In genomic region chrX:134443020-134443419, GRCh38 we compare ENCODE assay signal across 12 cellular contexts. TPM values are rescaled to one million over a fixed set of nuclear protein-coding genes. Genes with fewer than 3 reads are reported as not detected.
DNase-seq lines count a peak whose midpoint lies in the region; ATAC-seq and TF ChIP-seq lines count a peak whose summit lies in the region.
"Had no signal": no experiment of that assay in that cellular context is flagged by ENCODE, and none has a peak within 500 bp of the region (broad histone marks: within the 10 kb centered on the region; RNA-seq: fewer than 3 reads in every experiment).

No MANE protein-coding gene starts in this region.

- H2AFZ ChIP-seq in MM.1S (ENCODE audit: low read length), result no peak overlapping the region

- in situ Hi-C loops in gastrocnemius medialis (cut with MboI; ENCODE audit: low sequenced_read_pairs in 4 of 4), result no loop called here

- no peak for TF ChIP-seq POLR2A in gastrocnemius medialis (IDR thresholded peaks at IDR 0.05)

- H3K4me1 ChIP-seq in MM.1S (ENCODE audit: low read length), result peaks cover 3% of the 10 kb centered on the region; the same call in 1 of the 2 replicates
- no peaks in the 10 kb centered on the region for H3K4me1 ChIP-seq in gastrocnemius medialis
- H3K4me1 ChIP-seq: prostate gland had no signal

- H3K27ac ChIP-seq in MM.1S (ENCODE audit: low read length) (peak overlapping the region; percentile 58; the same call in 1 of the 2 replicates), gastrocnemius medialis (no peak overlapping the region)
- H3K27ac ChIP-seq: prostate gland had no signal

- ATAC-seq in GM18499 (IDR thresholded peaks at IDR 0.05; ENCODE audit: insufficient read depth, unreplicated experiment) (peak; percentile 54), GM21447 (IDR thresholded peaks at IDR 0.05; ENCODE audit: unreplicated experiment) (peak; percentile 88), gastrocnemius medialis (no peak)
- ATAC-seq: esophagus mucosa had no signal

- H3K9me3 ChIP-seq in MM.1S (replicated peaks; ENCODE audit: insufficient read depth, low read length), result no peaks in the 10 kb centered on the region
- no peaks in the 10 kb centered on the region for H3K9me3 ChIP-seq in gastrocnemius medialis
- H3K9me3 ChIP-seq: prostate gland had no signal

- no peak overlapping the region for H3K9ac ChIP-seq in MM.1S (ENCODE audit: low read length)

- H3F3A ChIP-seq in MM.1S (ENCODE audit: insufficient read depth, low read length), result 0 out of 2 replicates have a peak, but pooled peaks cover 6% of the 10 kb centered on the region

- H3K4me3 ChIP-seq in MM.1S (ENCODE audit: low read length) (no peak overlapping the region), gastrocnemius medialis (no peak overlapping the region)
- H3K4me3 ChIP-seq: prostate gland had no signal

- H3K79me2 ChIP-seq in MM.1S (ENCODE audit: low read length), result no peaks in the 10 kb centered on the region

- intact Hi-C loops in gastrocnemius medialis (cut with DNase I; ENCODE audit: low total_unique reads), result no loop called here

- no peaks in the 10 kb centered on the region for H4K20me1 ChIP-seq in MM.1S (ENCODE audit: insufficient read depth, low read length)

- H3K4me2 ChIP-seq in MM.1S (ENCODE audit: low read depth, low read length), result no peak overlapping the region

- DNase-seq in MM.1S, result peak; percentile 58
- DNase-seq in kidney glomerular epithelial cell (lab: John Stamatoyannopoulos, UW), result peak; percentile 31
- no peak for DNase-seq in NK-92 treated with Interleukin-12 subunit alpha and Interleukin-12 subunit beta, amount 100 ng/mL, for 24 hours (lab: John Stamatoyannopoulos, UW)
- no peak for DNase-seq in activated CD4-positive, alpha-beta T cell treated with anti-CD3 and anti-CD28 coated beads for 48 hours
- no peak for DNase-seq in gastrocnemius medialis
- no peak for DNase-seq in GM19240 (ENCODE audit: insufficient read length, low spot score)
- DNase-seq: activated CD4-positive, alpha-beta memory T cell treated with anti-CD3 and anti-CD28 coated beads, Interleukin-2, amount 10 ng/mL, durations not matched to agents 7 days and 5 days; NCI-H1694 treated with DMSO at 0.1 percent for 48 hours had no signal

- no peaks in the 10 kb centered on the region for H3K27me3 ChIP-seq in MM.1S (replicated peaks; ENCODE audit: insufficient read depth, low read length)
- no peaks in the 10 kb centered on the region for H3K27me3 ChIP-seq in gastrocnemius medialis

- no peaks in the 10 kb centered on the region for H3K9me2 ChIP-seq in MM.1S (replicated peaks; ENCODE audit: insufficient read depth, low read length)

- no peak for TF ChIP-seq CTCF in MM.1S (IDR thresholded peaks at IDR 0.05; ENCODE audit: low read length)
- TF ChIP-seq CTCF in gastrocnemius medialis (IDR thresholded peaks at IDR 0.05 in 4 of 5, conservative IDR thresholded peaks at IDR 0.05 in 1 of 5), result no peak

- no peaks in the 10 kb centered on the region for H3K36me3 ChIP-seq in MM.1S (replicated peaks; ENCODE audit: insufficient read depth, low read length)
- H3K36me3 ChIP-seq in gastrocnemius medialis, result no peaks in the 10 kb centered on the region
- H3K36me3 ChIP-seq: prostate gland had no signal

RNA-seq across cellular contexts. Expression of gene HPRT1, which starts 16.9 kb away (rescaled TPM):
- 1 to 10 TPM; 3.0 to 8.8 (median 6.5) TPM for total RNA-seq in gastrocnemius medialis

Comparison
In these comparisons a context has a peak if more than half of its experiments do, and no peak if none do; other contexts are left out.
1. ATAC-seq: peak in GM18499 (single experiment) and GM21447 (single experiment); none in gastrocnemius medialis (0 of 2).
2. DNase-seq: peak in MM.1S (single experiment) and kidney glomerular epithelial cell (single experiment); none in NK-92 treated with Interleukin-12 subunit alpha and Interleukin-12 subunit beta, amount 100 ng/mL, for 24 hours (single experiment), activated CD4-positive, alpha-beta T cell treated with anti-CD3 and anti-CD28 coated beads for 48 hours (single experiment), gastrocnemius medialis (0 of 2) and GM19240 (single experiment).